In genomic region chr14:99524804-99525698, GRCh38 we compare ENCODE assay signal across 9 cellular contexts. TPM values are rescaled to one million over a fixed set of nuclear protein-coding genes. Genes with fewer than 3 reads are reported as not detected.
DNase-seq lines count a peak whose midpoint lies in the region; ATAC-seq, FAIRE-seq and TF ChIP-seq lines count a peak whose summit lies in the region.
"Had no signal": no experiment of that assay in that cellular context is flagged by ENCODE, and none has a peak within 500 bp of the region (broad histone marks: within the 10 kb centered on the region; RNA-seq: fewer than 3 reads in every experiment).

No MANE protein-coding gene starts in this region.

- peaks cover 16% of the 10 kb centered on the region for H3K4me1 Mint-ChIP-seq in CD4-positive, alpha-beta T cell (ENCODE audit: low read depth)
- H3K4me1 Mint-ChIP-seq in nephron progenitor cell: peaks cover 77% of the 10 kb centered on the region

- no peak overlapping the region for H3K14ac ChIP-seq in IMR-90 (replicated peaks; ENCODE audit: low read depth, low read length)

- SMC1A ChIA-PET in GM12878 (lab: Charles Lee; ENCODE audit: uncharacterized antibody, unreplicated experiment): interaction anchor here (0.7 kb wide), 1 partner anchor 8 kb away, joined by 3 read pairs; no protein-coding TSS in a partner anchor

- peaks cover 14% of the 10 kb centered on the region for H3K9me1 ChIP-seq in IMR-90 (ENCODE audit: insufficient read depth, low read length)

- H3K56ac ChIP-seq in IMR-90 (ENCODE audit: extremely low read depth, insufficient read depth, low read length): no peak overlapping the region

- CTCF ChIA-PET in CD4-positive, alpha-beta T cell (lab: Charles Lee): no interaction called here
- CTCF ChIA-PET in IMR-90 (lab: Yijun Ruan, JAX): no interaction called here
- CTCF ChIA-PET in GM12878 (lab: Yijun Ruan, JAX): interaction anchor here (0.7 to 1.4 kb wide), 3 partner anchors 98 to 103 kb away, joined by 3 to 6 read pairs (median 3); no protein-coding TSS in a partner anchor

- H3K4me3 Mint-ChIP-seq in CD4-positive, alpha-beta T cell: peak overlapping the region; percentile 75
- no peak overlapping the region for H3K4me3 Mint-ChIP-seq in nephron progenitor cell

- H2AK9ac ChIP-seq in IMR-90 (replicated peaks; ENCODE audit: low read depth, low read length, poor library complexity): peak overlapping the region; percentile 68

- dilution Hi-C loops in IMR-90 (cut with HindIII; ENCODE audit: low sequenced_read_pairs, unreplicated experiment): no loop called here

- no peak overlapping the region for H3K4me2 ChIP-seq in IMR-90 (ENCODE audit: low read depth, low read length)
- no peak overlapping the region for H3K4me2 ChIP-seq in GM12878 (ENCODE audit: control insufficient read depth, insufficient read depth)

- peak; percentile 60 for TF ChIP-seq RAD21 in IMR-90 (IDR thresholded peaks at IDR 0.05; ENCODE audit: low read length)
- no peak for TF ChIP-seq RAD21 in GM12878 (IDR thresholded peaks at IDR 0.05; ENCODE audit: insufficient read depth, low read depth, low read length)

- peak overlapping the region; percentile 1 for H2AFZ ChIP-seq in IMR-90 (replicated peaks; ENCODE audit: low read length, poor library complexity)
- H2AFZ ChIP-seq in GM12878 (ENCODE audit: control insufficient read depth, low read depth, low read length): no peak overlapping the region

- no TSS peak for BruUV-seq in IMR-90 (replicated peaks; lab: Mats Ljungman, UMichigan)
- no TSS peak for BruUV-seq in GM12878 (replicated peaks; lab: Mats Ljungman, UMichigan)

- no peak overlapping the region; the same call in 1 of the 2 replicates for H2BK20ac ChIP-seq in IMR-90 (ENCODE audit: low read depth, low read length)

- H3K9ac ChIP-seq in IMR-90 (ENCODE audit: low read depth, low read length) (no peak overlapping the region), GM12878 (ENCODE audit: control insufficient read depth, insufficient read depth, low read length) (no peak overlapping the region)

- peak overlapping the region in 1 of 2 experiments; percentile 28; a peak in 1 of 4 replicates for H4K8ac ChIP-seq in IMR-90 (ENCODE audit: low read depth in 2 of 2, low read length in 2 of 2)

- TF ChIP-seq EP300 in GM12878 (IDR thresholded peaks at IDR 0.05; ENCODE audit: borderline replicate concordance in 1 of 2, control insufficient read depth in 1 of 2, low read depth in 2 of 2, low read length in 2 of 2): no peak

- WGBS in IMR-90 (ENCODE audit: extremely low coverage in 2 of 2, insufficient read length in 1 of 2), 2 experiments: 81% methylated on average over 7 of the region's 17 CpGs; no CpG with 5 or more reads in 1 of the 2 experiments
- 17% methylated on average over 11 of the region's 17 CpGs for whole genome bisulfite sequencing in GM12878 (ENCODE audit: insufficient coverage, insufficient replicate concordance, low lambda C conversion rate, missing lambda C conversion rate)
- 68 to 73% methylated on average over 17 of the region's 17 CpGs for WGBS in lung, 2 donors

- peaks cover 19 to 77% of the 10 kb centered on the region in 2 experiments for H3K79me1 ChIP-seq in IMR-90 (ENCODE audit: low read depth in 1 of 2, low read length in 2 of 2)

- no peaks in the 10 kb centered on the region for H3K9me3 Mint-ChIP-seq in CD4-positive, alpha-beta T cell
- H3K9me3 Mint-ChIP-seq in nephron progenitor cell: no peaks in the 10 kb centered on the region

- TF ChIP-seq POLR2A in IMR-90 (IDR thresholded peaks at IDR 0.05; ENCODE audit: low read depth, low read length) (no peak), GM12878 (IDR thresholded peaks at IDR 0.05; ENCODE audit: low read depth, low read length) (no peak)

- peak overlapping the region; percentile 8; the same call in 1 of the 2 replicates for H2BK120ac ChIP-seq in IMR-90 (ENCODE audit: low read depth, low read length)

- H3K4ac ChIP-seq in IMR-90 (ENCODE audit: low read depth, low read length): peak overlapping the region; percentile 41; the same call in 1 of the 2 replicates

- no peaks in the 10 kb centered on the region for H3K27me3 Mint-ChIP-seq in CD4-positive, alpha-beta T cell
- H3K27me3 Mint-ChIP-seq in nephron progenitor cell (ENCODE audit: low read depth, poor library complexity): no peaks in the 10 kb centered on the region

- POLR2A ChIA-PET in CD4-positive, alpha-beta T cell (lab: Charles Lee): interaction anchor here (0.6 to 2.4 kb wide), 3 partner anchors 44 to 103 kb away, joined by 3 to 17 read pairs (median 4); partner anchors contain the start of genes CCDC85C, CCNK and SETD3
- POLR2A ChIA-PET in IMR-90 (lab: Charles Lee; ENCODE audit: unreplicated experiment): interaction anchor here (1.4 kb wide), 1 partner anchor 11 kb away, joined by 3 read pairs; no protein-coding TSS in a partner anchor
- POLR2A ChIA-PET in GM12878 (lab: Charles Lee): no interaction called here

- ATAC-seq in CD4-positive, alpha-beta T cell (ENCODE audit: poor library complexity): peak; percentile 72
- ATAC-seq in IMR-90 (ENCODE audit: low read depth) (peak; percentile 54), GM12878 (peak; percentile 47), lung (ENCODE audit: insufficient read depth, low FRiP score) (peak; percentile 58)
- ATAC-seq: body of pancreas had no signal

- RAD21 ChIA-PET in GM12878 (lab: Charles Lee; ENCODE audit: unreplicated experiment): interaction anchor here (0.6 to 1.9 kb wide), 2 partner anchors 70 to 104 kb away, joined by 3 to 6 read pairs; no protein-coding TSS in a partner anchor

- no peak overlapping the region for H3K18ac ChIP-seq in IMR-90 (ENCODE audit: low read depth, low read length)

- H3K4me3 ChIP-seq in IMR-90 (ENCODE audit: insufficient read depth, low read depth, low read length) (no peak overlapping the region), GM12878 (no peak overlapping the region), lung (no peak overlapping the region), coronary artery (no peak overlapping the region)
- H3K4me3 ChIP-seq: body of pancreas had no signal

- H3K36me3 Mint-ChIP-seq in CD4-positive, alpha-beta T cell (ENCODE audit: low read depth): no peaks in the 10 kb centered on the region
- no peaks in the 10 kb centered on the region for H3K36me3 Mint-ChIP-seq in nephron progenitor cell (ENCODE audit: low read depth)

- H4K5ac ChIP-seq in IMR-90 (ENCODE audit: low read depth, low read length): no peak overlapping the region

- H3K23ac ChIP-seq in IMR-90 (ENCODE audit: low read depth, low read length): no peak overlapping the region

- in situ Hi-C loops in IMR-90 (cut with MboI; ENCODE audit: low sequenced_read_pairs): loop anchor here (5.0 to 10.0 kb wide), 2 partner anchors 97 to 380 kb away; no protein-coding TSS in a partner anchor
- in situ Hi-C loops in GM12878 (cut with MboI): loop anchor here (5.0 kb wide), 2 partner anchors 97 to 357 kb away; no protein-coding TSS in a partner anchor

- DNase-seq in CD4-positive, alpha-beta T cell: peak in 4 of 10 experiments; percentile 16 to 22 (median 20)
- DNase-seq in IMR-90: peak; percentile 59
- no peak for DNase-seq in GM12878 (ENCODE audit: low read depth, low spot score)
- DNase-seq in lung (ENCODE audit: low spot score): no peak
- DNase-seq in nephron progenitor cell: no peak
- DNase-seq in coronary artery (ENCODE audit: low spot score): no peak
- DNase-seq in effector CD8-positive, alpha-beta T cell (lab: John Stamatoyannopoulos, UW): no peak
- DNase-seq in midbrain (lab: John Stamatoyannopoulos, UW): no peak
- DNase-seq: body of pancreas had no signal

- H2BK15ac ChIP-seq in IMR-90 (ENCODE audit: low read depth, low read length): no peak overlapping the region

- intact Hi-C loops in CD4-positive, alpha-beta T cell (cut with DNase I, micrococcal nuclease): no loop called here
- intact Hi-C loops in IMR-90 (cut with micrococcal nuclease) (loop anchor here (5.0 kb wide), 1 partner anchor 157 kb away; the partner anchor contains the start of gene CYP46A1), GM12878 (cut with micrococcal nuclease; ENCODE audit: unreplicated experiment) (no loop called here)

- H4K20me1 ChIP-seq in IMR-90 (ENCODE audit: insufficient read depth, low read length) (peaks cover 11% of the 10 kb centered on the region), GM12878 (ENCODE audit: control insufficient read depth, insufficient read depth) (no peaks in the 10 kb centered on the region)

- H3K79me2 ChIP-seq in GM12878 (ENCODE audit: control insufficient read depth, insufficient read depth, low read length): no peaks in the 10 kb centered on the region

- H3K9me3 ChIP-seq in CD4-positive, alpha-beta T cell (ENCODE audit: control insufficient read depth, low read length): no peaks in the 10 kb centered on the region
- H3K9me3 ChIP-seq in IMR-90 (ENCODE audit: control insufficient read depth, insufficient read depth, low read length) (no peaks in the 10 kb centered on the region), GM12878 (replicated peaks; ENCODE audit: control insufficient read depth, insufficient read depth, low read length) (no peaks in the 10 kb centered on the region), lung (ENCODE audit: control insufficient read depth in 2 of 2, insufficient read depth in 1 of 2, low read length in 1 of 2) (peaks cover 0 to 2% of the 10 kb centered on the region in 2 donors)
- H3K9me3 ChIP-seq: body of pancreas had no signal

- no peak for FAIRE-seq in GM12878 (lab: Jason Lieb, UNC)

- no peak for TF ChIP-seq CTCF in CD4-positive, alpha-beta T cell (IDR thresholded peaks at IDR 0.05)
- TF ChIP-seq CTCF in IMR-90 (conservative IDR thresholded peaks at IDR 0.05; ENCODE audit: low read depth, low read length) (peak; percentile 49), GM12878 (IDR thresholded peaks at IDR 0.05 in 2 of 3, conservative IDR thresholded peaks at IDR 0.05 in 1 of 3; ENCODE audit: control insufficient read depth in 2 of 3, extremely low read depth in 1 of 3, insufficient read depth in 1 of 3, low read depth in 3 of 3, low read length in 3 of 3) (peak in 2 of 3 experiments; percentile 18 to 22; a peak in 1 of 6 replicates), lung (IDR thresholded peaks at IDR 0.05; ENCODE audit: control extremely low read depth, extremely low read depth) (peak; percentile 5), nephron progenitor cell (IDR thresholded peaks at IDR 0.05) (no peak), coronary artery (IDR thresholded peaks at IDR 0.05) (no peak)

- H2BK5ac ChIP-seq in IMR-90 (ENCODE audit: low read depth, low read length, poor library complexity, severe bottlenecking): peak overlapping the region; percentile 17

- H3K27me3 ChIP-seq in CD4-positive, alpha-beta T cell (ENCODE audit: control insufficient read depth, insufficient read depth, low read length): no peaks in the 10 kb centered on the region
- H3K27me3 ChIP-seq in IMR-90 (ENCODE audit: control insufficient read depth, insufficient read depth, low read length) (no peaks in the 10 kb centered on the region), GM12878 (replicated peaks in 1 of 2; ENCODE audit: control insufficient read depth in 2 of 2, insufficient read depth in 2 of 2, low read length in 1 of 2) (no peaks in the 10 kb centered on the region), lung (ENCODE audit: control insufficient read depth, insufficient read depth) (no peaks in the 10 kb centered on the region)
- H3K27me3 ChIP-seq: body of pancreas had no signal

- peaks cover 35% of the 10 kb centered on the region for H3K4me1 ChIP-seq in IMR-90 (ENCODE audit: control insufficient read depth, insufficient read depth, low read length)
- no peaks in the 10 kb centered on the region for H3K4me1 ChIP-seq in GM12878 (ENCODE audit: control insufficient read depth, insufficient read depth, low read length)
- H3K4me1 ChIP-seq in lung (ENCODE audit: control insufficient read depth in 2 of 2, insufficient read depth in 2 of 2, low read length in 2 of 2): peaks cover 0 to 13% of the 10 kb centered on the region in 2 donors

- peak overlapping the region; percentile 66; the same call in 1 of the 2 replicates for H2AK5ac ChIP-seq in IMR-90 (ENCODE audit: low read depth, low read length)

- H3K36me3 ChIP-seq in IMR-90 (ENCODE audit: control insufficient read depth, insufficient read depth, low read length) (no peaks in the 10 kb centered on the region), GM12878 (ENCODE audit: control insufficient read depth in 2 of 2, insufficient read depth in 2 of 2, low read length in 1 of 2) (no peaks in the 10 kb centered on the region), lung (ENCODE audit: control insufficient read depth in 2 of 2, insufficient read depth in 2 of 2, low read length in 2 of 2) (peaks cover 0 to 2% of the 10 kb centered on the region in 2 donors)

- peak overlapping the region; percentile 67 for H3K27ac ChIP-seq in CD4-positive, alpha-beta T cell (ENCODE audit: low read depth, low read length)
- H3K27ac ChIP-seq in IMR-90 (ENCODE audit: insufficient read depth, low read length) (no peak overlapping the region), GM12878 (ENCODE audit: control insufficient read depth, insufficient read depth) (no peak overlapping the region), lung (ENCODE audit: low read depth in 1 of 2, low read length in 1 of 2) (peak overlapping the region in 1 of 2 donors; percentile 61), coronary artery (no peak overlapping the region)

- H4K91ac ChIP-seq in IMR-90 (ENCODE audit: insufficient read depth, low read depth, low read length): peak overlapping the region; percentile 11

- H3K27ac Mint-ChIP-seq in CD4-positive, alpha-beta T cell: peak overlapping the region; percentile 84
- H3K27ac Mint-ChIP-seq in nephron progenitor cell: no peak overlapping the region

RNA-seq across cellular contexts. Expression of gene CCNK, which starts 43.8 kb away (rescaled TPM):
- 100 to 1,000 TPM; 140 to 151 TPM for total RNA-seq in CD4-positive, alpha-beta T cell
- total RNA-seq in IMR-90 (2012; rRNA removed): 18.8 and 33.1 TPM in 2 replicates
- polyA plus RNA-seq in IMR-90 (2012; rRNA removed): 25.0 and 38.3 TPM in 2 replicates
- polyA plus RNA-seq in IMR-90 (2012; cell fraction: cytosol; rRNA removed): 9.1 and 12.6 TPM in 2 replicates
- 14.4 and 41.8 TPM in 2 replicates for polyA plus RNA-seq in IMR-90 (2012; cell fraction: nucleus; rRNA removed; ENCODE audit: low replicate concordance)
- 120 and 141 TPM in 2 replicates for total RNA-seq in GM12878 (2013; cell fraction: nucleolus; rRNA removed)
- total RNA-seq in GM12878 (2014; rRNA removed): 22.4 and 23.1 TPM in 2 replicates
- total RNA-seq in GM12878 (2014; rRNA removed; fragmentation: Illumina TruSeq; extraction: Trizol): 14.1 and 18.3 TPM in 2 replicates
- 74.6 and 83.1 TPM in 2 replicates for total RNA-seq in GM12878 (2021)
- polyA plus RNA-seq in GM12878 (2011; ENCODE audit: low read depth): 38.0 TPM
- polyA plus RNA-seq in GM12878 (2011; rRNA removed): 10.0 and 10.8 TPM in 2 replicates
- 19.7 and 25.6 TPM in 2 replicates for polyA plus RNA-seq in GM12878 (2011; cell fraction: cytosol; rRNA removed)
- polyA plus RNA-seq in GM12878 (2011; cell fraction: nucleus; rRNA removed): 24.8 and 29.0 TPM in 2 replicates
- 53.6 and 58.8 TPM in 2 replicates for polyA plus RNA-seq in GM12878 (2012)
- polyA plus RNA-seq in GM12878 (2014; fragmentation: Illumina TruSeq; extraction: Trizol): 85.1 and 88.0 TPM in 2 replicates
- 10 to 100 TPM; 15.5 to 21.2 TPM for polyA plus RNA-seq in GM12878 (2014; fragmentation: Nextera tagmentation; extraction: Ambion mirVana)
- 22.5 TPM in 2 replicates for polyA plus RNA-seq in GM12878 (2014; rRNA removed)
- 10 to 100 TPM; 31.2 to 32.6 TPM for polyA plus RNA-seq in GM12878 (2016; fragmentation: Nextera tagmentation; extraction: Ambion mirVana)
- polyA minus RNA-seq in GM12878 (2011; rRNA and poly(A)+ RNA removed): 24.2 and 25.2 TPM in 2 replicates
- polyA minus RNA-seq in GM12878 (2011; cell fraction: cytosol; rRNA and poly(A)+ RNA removed): 19.4 and 24.3 TPM in 2 replicates
- polyA minus RNA-seq in GM12878 (2011; cell fraction: nucleus; rRNA and poly(A)+ RNA removed): 33.4 and 37.2 TPM in 2 replicates
- total RNA-seq in lung: 10 to 100 TPM; 45.9 to 91.9 TPM
- polyA plus RNA-seq in lung: 10 to 100 TPM; 17.0 to 21.0 TPM

RNA-seq across cellular contexts. Expression of gene SETD3, which starts 44.4 kb away (rescaled TPM):
- 10 to 100 TPM; 46.1 to 51.4 TPM for total RNA-seq in CD4-positive, alpha-beta T cell
- total RNA-seq in IMR-90 (2012; rRNA removed): 31.9 and 35.0 TPM in 2 replicates
- 15.9 and 18.8 TPM in 2 replicates for polyA plus RNA-seq in IMR-90 (2012; rRNA removed)
- 5.3 and 7.6 TPM in 2 replicates for polyA plus RNA-seq in IMR-90 (2012; cell fraction: cytosol; rRNA removed)
- polyA plus RNA-seq in IMR-90 (2012; cell fraction: nucleus; rRNA removed; ENCODE audit: low replicate concordance): 1.7 and 11.2 TPM in 2 replicates
- 33.3 and 35.2 TPM in 2 replicates for total RNA-seq in GM12878 (2013; cell fraction: nucleolus; rRNA removed)
- total RNA-seq in GM12878 (2014; rRNA removed): 31.4 and 39.8 TPM in 2 replicates
- total RNA-seq in GM12878 (2014; rRNA removed; fragmentation: Illumina TruSeq; extraction: Trizol): 43.9 and 44.1 TPM in 2 replicates
- total RNA-seq in GM12878 (2021): 39.7 and 40.2 TPM in 2 replicates
- polyA plus RNA-seq in GM12878 (2011; ENCODE audit: low read depth): 15.2 TPM
- polyA plus RNA-seq in GM12878 (2011; rRNA removed): 32.0 and 32.1 TPM in 2 replicates
- 20.6 and 23.2 TPM in 2 replicates for polyA plus RNA-seq in GM12878 (2011; cell fraction: cytosol; rRNA removed)
- polyA plus RNA-seq in GM12878 (2011; cell fraction: nucleus; rRNA removed): 17.7 and 17.9 TPM in 2 replicates
- polyA plus RNA-seq in GM12878 (2012): 18.2 and 22.5 TPM in 2 replicates
- polyA plus RNA-seq in GM12878 (2014; fragmentation: Illumina TruSeq; extraction: Trizol): 42.6 and 49.4 TPM in 2 replicates
- 10 to 100 TPM; 11.3 to 17.3 TPM for polyA plus RNA-seq in GM12878 (2014; fragmentation: Nextera tagmentation; extraction: Ambion mirVana)
- polyA plus RNA-seq in GM12878 (2014; rRNA removed): 23.5 and 33.3 TPM in 2 replicates
- 10 to 100 TPM; 41.3 to 44.2 TPM for polyA plus RNA-seq in GM12878 (2016; fragmentation: Nextera tagmentation; extraction: Ambion mirVana)
- 35.9 and 41.7 TPM in 2 replicates for polyA minus RNA-seq in GM12878 (2011; rRNA and poly(A)+ RNA removed)
- 24.3 and 27.6 TPM in 2 replicates for polyA minus RNA-seq in GM12878 (2011; cell fraction: cytosol; rRNA and poly(A)+ RNA removed)
- polyA minus RNA-seq in GM12878 (2011; cell fraction: nucleus; rRNA and poly(A)+ RNA removed): 16.4 and 22.9 TPM in 2 replicates
- total RNA-seq in lung: 10 to 100 TPM; 59.3 to 60.9 TPM
- 10 to 100 TPM; 36.4 to 40.2 TPM for polyA plus RNA-seq in lung

Comparison
In these comparisons a context has a peak if more than half of its experiments do, and no peak if none do; other contexts are left out.
1. CTCF ChIP-seq: peak in IMR-90 (single experiment), GM12878 (2 of 3) and lung (single experiment); none in CD4-positive, alpha-beta T cell (single experiment), nephron progenitor cell (single experiment) and coronary artery (single experiment).
2. Peak in every context shown above with its lines, with median percentiles within 50 percentile points of each other: ATAC-seq.